ENCODE assay signal across 23 cellular contexts in the genomic region with DNA sequence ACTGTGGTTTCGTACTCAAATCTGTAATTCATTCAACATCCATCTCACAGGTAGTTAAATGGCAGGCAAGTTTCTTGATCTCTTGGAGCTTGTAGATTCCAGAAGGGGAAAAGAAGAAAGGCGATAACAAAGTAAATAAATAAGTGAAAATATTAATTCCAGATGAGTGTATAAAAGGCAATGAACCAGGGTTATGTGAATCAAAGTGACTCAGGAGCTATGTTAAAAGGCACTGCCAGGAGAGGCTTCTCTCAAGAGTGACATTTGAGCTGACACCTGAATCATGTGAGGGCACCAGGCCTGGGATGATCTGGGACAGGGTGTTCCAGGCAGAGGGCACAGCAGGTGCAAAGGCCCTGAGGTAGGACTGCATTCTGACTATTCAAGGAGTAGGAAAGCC. TPM values are rescaled to one million over a fixed set of nuclear protein-coding genes. Genes with fewer than 3 reads are reported as not detected.
DNase-seq lines count a peak whose midpoint lies in the region; ATAC-seq and TF ChIP-seq lines count a peak whose summit lies in the region.
"Had no signal": no experiment of that assay in that cellular context is flagged by ENCODE, and none has a peak within 500 bp of the region (broad histone marks: within the 10 kb centered on the region; RNA-seq: fewer than 3 reads in every experiment).

No MANE protein-coding gene starts in this region.

- H3K27ac ChIP-seq in spleen, result no peak overlapping the region
- H3K27ac ChIP-seq: 22Rv1; BLaER1 treated with 17β-estradiol and CSF1 and Interleukin-3, amounts not matched to agents 10 nM and 100 nM had no signal

- H3K36me3 Mint-ChIP-seq in activated T-cell treated with anti-CD3 and anti-CD28 coated beads, Interleukin-2, amount 50 U/mL, for 72 hours (ENCODE audit: insufficient read depth in 2 of 2), result peaks cover 12 to 26% of the 10 kb centered on the region in 2 donors
- H3K36me3 Mint-ChIP-seq in activated T-cell treated with anti-CD3 and anti-CD28 coated beads, Interleukin-2, amount 50 U/mL, for 24 hours (ENCODE audit: low read depth), result peaks cover 94% of the 10 kb centered on the region
- H3K36me3 Mint-ChIP-seq in stimulated activated memory B cell treated with anti-CD40 and anti-IgM and Interleukin-4, amounts not matched to agents 10 μg/mL and 1 μg/mL and 100 μg/mL, for 72 hours, result peaks cover 79% of the 10 kb centered on the region

- peak overlapping the region; percentile 77 for H3K27ac Mint-ChIP-seq in activated T-cell treated with anti-CD3 and anti-CD28 coated beads, Interleukin-2, amount 50 U/mL, for 72 hours
- no peak overlapping the region for H3K27ac Mint-ChIP-seq in activated T-cell treated with anti-CD3 and anti-CD28 coated beads, Interleukin-2, amount 50 U/mL, for 24 hours
- peak overlapping the region; percentile 12 for H3K27ac Mint-ChIP-seq in stimulated activated memory B cell treated with anti-CD40 and anti-IgM and Interleukin-4, amounts not matched to agents 10 μg/mL and 1 μg/mL and 100 μg/mL, for 72 hours
- H3K27ac Mint-ChIP-seq: CD4-positive, alpha-beta T cell had no signal

- TF ChIP-seq CTCF in fibroblast of mammary gland (conservative IDR thresholded peaks at IDR 0.05; ENCODE audit: control insufficient read depth, insufficient read depth, low read depth, low read length) (no peak), spleen (IDR thresholded peaks at IDR 0.05 in 8 of 11, conservative IDR thresholded peaks at IDR 0.05 in 3 of 11) (no peak)

- H3K4me3 ChIP-seq in fibroblast of mammary gland (ENCODE audit: control insufficient read depth, low read depth, low read length) (no peak overlapping the region), spleen (no peak overlapping the region)
- H3K4me3 ChIP-seq: BLaER1 treated with 17β-estradiol and CSF1 and Interleukin-3, amounts not matched to agents 10 nM and 100 nM; HAP-1 had no signal

- no peaks in the 10 kb centered on the region for H3K9me3 Mint-ChIP-seq in activated T-cell treated with anti-CD3 and anti-CD28 coated beads, Interleukin-2, amount 50 U/mL, for 72 hours
- no peaks in the 10 kb centered on the region for H3K9me3 Mint-ChIP-seq in activated T-cell treated with anti-CD3 and anti-CD28 coated beads, Interleukin-2, amount 50 U/mL, for 24 hours
- no peaks in the 10 kb centered on the region for H3K9me3 Mint-ChIP-seq in stimulated activated memory B cell treated with anti-CD40 and anti-IgM and Interleukin-4, amounts not matched to agents 10 μg/mL and 1 μg/mL and 100 μg/mL, for 72 hours
- H3K9me3 Mint-ChIP-seq: CD14-positive monocyte; CD4-positive, alpha-beta T cell; CD8-positive, alpha-beta memory T cell had no signal

- ATAC-seq in activated T-cell treated with anti-CD3 and anti-CD28 coated beads, Interleukin-2, amount 50 U/mL, for 72 hours (replicated peaks in 1 of 2), result no peak
- no peak for ATAC-seq in stimulated activated memory B cell treated with anti-CD40 and anti-IgM and Interleukin-4, amounts not matched to agents 10 μg/mL and 1 μg/mL and 100 μg/mL, for 72 hours
- no peak for ATAC-seq in esophagus mucosa
- no peak for ATAC-seq in HG03571 (IDR thresholded peaks at IDR 0.05; ENCODE audit: unreplicated experiment)

- peaks cover 5 to 100% (median 74%) of the 10 kb centered on the region in 6 donors for H3K36me3 ChIP-seq in spleen
- H3K36me3 ChIP-seq: BE2C, HAP-1 had no signal

- 94 to 100% (median 97%) methylated on average over 2 of the region's 2 CpGs for WGBS in spleen, 5 donors

- intact Hi-C loops in spleen (cut with DNase I; ENCODE audit: low total_unique reads), result no loop called here

- no peak for DNase-seq in activated T-cell treated with anti-CD3 and anti-CD28 coated beads, Interleukin-2, amount 50 U/mL, for 72 hours
- DNase-seq in activated T-cell treated with anti-CD3 and anti-CD28 coated beads, Interleukin-2, amount 50 U/mL, for 24 hours, result no peak
- DNase-seq in M059J (ENCODE audit: low read depth) (peak; percentile 19), fibroblast of mammary gland (ENCODE audit: low read depth) (peak; percentile 41), spleen (no peak)
- DNase-seq: ACHN; AML-193; BE2C; Calu3; CD4-positive, alpha-beta T cell; CD8-positive, alpha-beta memory T cell; DMS53; DMS79 treated with DMSO at 0.1 percent for 48 hours; GF-D8; GOT3 had no signal

- no peaks in the 10 kb centered on the region for H3K27me3 ChIP-seq in spleen (replicated peaks in 1 of 7)
- H3K27me3 ChIP-seq: BE2C; BLaER1 treated with 17β-estradiol and CSF1 and Interleukin-3, amounts not matched to agents 10 nM and 100 nM had no signal

- H3K9me3 ChIP-seq in spleen, result no peaks in the 10 kb centered on the region
- H3K9me3 ChIP-seq: BE2C; BLaER1 treated with 17β-estradiol and CSF1 and Interleukin-3, amounts not matched to agents 10 nM and 100 nM; HAP-1 had no signal

- TF ChIP-seq POLR2A in spleen (IDR thresholded peaks at IDR 0.05), result no peak

- H3K27me3 Mint-ChIP-seq in activated T-cell treated with anti-CD3 and anti-CD28 coated beads, Interleukin-2, amount 50 U/mL, for 72 hours (ENCODE audit: low read depth), result no peaks in the 10 kb centered on the region
- H3K27me3 Mint-ChIP-seq in activated T-cell treated with anti-CD3 and anti-CD28 coated beads, Interleukin-2, amount 50 U/mL, for 24 hours, result no peaks in the 10 kb centered on the region
- no peaks in the 10 kb centered on the region for H3K27me3 Mint-ChIP-seq in stimulated activated memory B cell treated with anti-CD40 and anti-IgM and Interleukin-4, amounts not matched to agents 10 μg/mL and 1 μg/mL and 100 μg/mL, for 72 hours
- H3K27me3 Mint-ChIP-seq: CD4-positive, alpha-beta T cell; CD8-positive, alpha-beta memory T cell had no signal

- H3K4me1 Mint-ChIP-seq in activated T-cell treated with anti-CD3 and anti-CD28 coated beads, Interleukin-2, amount 50 U/mL, for 72 hours (ENCODE audit: low read depth), result no peaks in the 10 kb centered on the region
- H3K4me1 Mint-ChIP-seq in activated T-cell treated with anti-CD3 and anti-CD28 coated beads, Interleukin-2, amount 50 U/mL, for 24 hours (ENCODE audit: low read depth), result no peaks in the 10 kb centered on the region
- H3K4me1 Mint-ChIP-seq in stimulated activated memory B cell treated with anti-CD40 and anti-IgM and Interleukin-4, amounts not matched to agents 10 μg/mL and 1 μg/mL and 100 μg/mL, for 72 hours, result peaks cover 4% of the 10 kb centered on the region
- H3K4me1 Mint-ChIP-seq: CD14-positive monocyte had no signal

- H3K4me3 Mint-ChIP-seq in activated T-cell treated with anti-CD3 and anti-CD28 coated beads, Interleukin-2, amount 50 U/mL, for 72 hours, result no peak overlapping the region
- no peak overlapping the region for H3K4me3 Mint-ChIP-seq in activated T-cell treated with anti-CD3 and anti-CD28 coated beads, Interleukin-2, amount 50 U/mL, for 24 hours
- no peak overlapping the region for H3K4me3 Mint-ChIP-seq in stimulated activated memory B cell treated with anti-CD40 and anti-IgM and Interleukin-4, amounts not matched to agents 10 μg/mL and 1 μg/mL and 100 μg/mL, for 72 hours
- H3K4me3 Mint-ChIP-seq: CD14-positive monocyte; CD4-positive, alpha-beta T cell; CD8-positive, alpha-beta memory T cell had no signal

- H3K4me1 ChIP-seq in spleen, result no peaks in the 10 kb centered on the region
- H3K4me1 ChIP-seq: BE2C, HAP-1 had no signal

RNA-seq across cellular contexts. Expression of a gene that starts 45.0 kb away (rescaled TPM):
- total RNA-seq in activated T-cell treated with anti-CD3 and anti-CD28 coated beads, Interleukin-2, amount 50 U/mL, for 72 hours, result 100 to 1,000 TPM; 242 to 245 TPM
- 45.9 and 47.7 TPM in 2 replicates for total RNA-seq in M059J (2014; rRNA removed; shearing (Covaris generic))
- total RNA-seq in spleen, result 100 to 1,000 TPM; 179 to 321 (median 217) TPM
- 10 to 100 TPM; 30.6 to 48.6 (median 39.6) TPM for polyA plus RNA-seq in spleen
- total RNA-seq in esophagus mucosa, result 2.2 TPM
- total RNA-seq: Calu3, G401 had no signal

Comparison
In these comparisons a context has a peak if more than half of its experiments do, and no peak if none do; other contexts are left out.
1. DNase-seq: peak in M059J (single experiment) and fibroblast of mammary gland (single experiment); none in activated T-cell treated with anti-CD3 and anti-CD28 coated beads, Interleukin-2, amount 50 U/mL, for 72 hours (0 of 2), activated T-cell treated with anti-CD3 and anti-CD28 coated beads, Interleukin-2, amount 50 U/mL, for 24 hours (single experiment) and spleen (single experiment).
2. RNA of a gene that starts 45.0 kb away (total RNA-seq): 242 to 245 TPM in activated T-cell treated with anti-CD3 and anti-CD28 coated beads, Interleukin-2, amount 50 U/mL, for 72 hours, 179 to 321 TPM in spleen and 45.9 to 47.7 TPM in M059J; 2.2 TPM in esophagus mucosa (single experiment); every median in the first group is over 10 times any median in the second.